Comparison of ENCODE assay signal across 24 cellular contexts in genomic region chr17:50840311-50840851, GRCh38. TPM values are rescaled to one million over a fixed set of nuclear protein-coding genes. Genes with fewer than 3 reads are reported as not detected.
"Had no signal": no experiment of that assay in that cellular context is flagged by ENCODE, and none has a peak within 500 bp of the region (broad histone marks: within the 10 kb centered on the region; RNA-seq: fewer than 3 reads in every experiment).

No MANE protein-coding gene starts in this region.

- DNase-seq: activated CD8-positive, alpha-beta memory T cell treated with anti-CD3 and anti-CD28 coated beads, Interleukin-2, amount 50 U/mL, for 4 hours; activated effector memory CD4-positive, alpha-beta T cell treated with Interleukin-2 at 50 U/mL for 16 hours; activated naive CD4-positive, alpha-beta T cell treated with anti-CD3 and anti-CD28 coated beads for 36 hours; activated naive CD8-positive, alpha-beta T cell treated with anti-CD3 and anti-CD28 coated beads, Interleukin-2, amount 10 ng/mL, durations not matched to agents 7 days and 5 days; activated T-cell treated with anti-CD3 and anti-CD28 coated beads, Interleukin-2, amount 50 U/mL, for 72 hours; amniotic stem cell; colonic mucosa; esophagus squamous epithelium; gastrocnemius medialis; natural killer cell; psoas muscle; right cardiac atrium; stimulated activated CD4-positive, alpha-beta T cell treated with anti-CD3 and anti-CD28 coated beads, Interleukin-12 subunit alpha, Interleukin-12 subunit beta, amount 100 ng/mL, for 4 hours; stimulated activated CD4-positive, alpha-beta T cell treated with anti-CD3 and anti-CD28 coated beads, Interleukin-4, amount 100 ng/mL, for 4 hours; stimulated activated naive CD8-positive, alpha-beta T cell treated with anti-CD3 and anti-CD28 coated beads, Interleukin-15, Interleukin-2, amounts not matched to agents 100 U/mL and 50 U/mL, for 24 hours had no signal

- FAIRE-seq: TTC549 had no signal

- H3K36me3 ChIP-seq: breast epithelium, colonic mucosa, esophagus squamous epithelium, gastrocnemius medialis, ovary, upper lobe of left lung had no signal

- ATAC-seq: activated T-cell treated with anti-CD3 and anti-CD28 coated beads, Interleukin-2, amount 50 U/mL, for 72 hours; gastrocnemius medialis; left lobe of liver; natural killer cell; psoas muscle; right cardiac atrium; stimulated activated naive CD8-positive, alpha-beta T cell treated with anti-CD3 and anti-CD28 coated beads, Interleukin-15, Interleukin-2, amounts not matched to agents 100 U/mL and 50 U/mL, for 24 hours; WTC11 had no signal

- H3K4me3 ChIP-seq: breast epithelium, colonic mucosa, esophagus squamous epithelium, gastrocnemius medialis, lung, ovary, psoas muscle, upper lobe of left lung had no signal

- H3K27me3 ChIP-seq: breast epithelium, colonic mucosa, gastrocnemius medialis, ovary, upper lobe of left lung had no signal

- H3K4me1 ChIP-seq: breast epithelium, colonic mucosa, upper lobe of left lung had no signal

- H3K27ac ChIP-seq: breast epithelium, colonic mucosa, esophagus squamous epithelium, gastrocnemius medialis, psoas muscle, upper lobe of left lung had no signal

- H3K9me3 ChIP-seq: breast epithelium, colonic mucosa, esophagus squamous epithelium, gastrocnemius medialis, ovary, psoas muscle, upper lobe of left lung had no signal

RNA-seq across cellular contexts. Expression of gene WFIKKN2, which starts 5.0 kb away (rescaled TPM):
- total RNA-seq: activated naive CD4-positive, alpha-beta T cell treated with anti-CD3 and anti-CD28 coated beads for 36 hours; activated naive CD8-positive, alpha-beta T cell treated with anti-CD3 and anti-CD28 coated beads, Interleukin-2, amount 10 ng/mL, durations not matched to agents 7 days and 5 days; activated T-cell treated with anti-CD3 and anti-CD28 coated beads, Interleukin-2, amount 50 U/mL, for 72 hours; breast epithelium; kidney epithelial cell; natural killer cell; T-helper 2 cell treated with Interferon-gamma antibody and Interleukin-4, amounts not matched to agents 100 ng/mL and 5 ng/mL, for 36 hours had no signal
